In the genomic region with DNA sequence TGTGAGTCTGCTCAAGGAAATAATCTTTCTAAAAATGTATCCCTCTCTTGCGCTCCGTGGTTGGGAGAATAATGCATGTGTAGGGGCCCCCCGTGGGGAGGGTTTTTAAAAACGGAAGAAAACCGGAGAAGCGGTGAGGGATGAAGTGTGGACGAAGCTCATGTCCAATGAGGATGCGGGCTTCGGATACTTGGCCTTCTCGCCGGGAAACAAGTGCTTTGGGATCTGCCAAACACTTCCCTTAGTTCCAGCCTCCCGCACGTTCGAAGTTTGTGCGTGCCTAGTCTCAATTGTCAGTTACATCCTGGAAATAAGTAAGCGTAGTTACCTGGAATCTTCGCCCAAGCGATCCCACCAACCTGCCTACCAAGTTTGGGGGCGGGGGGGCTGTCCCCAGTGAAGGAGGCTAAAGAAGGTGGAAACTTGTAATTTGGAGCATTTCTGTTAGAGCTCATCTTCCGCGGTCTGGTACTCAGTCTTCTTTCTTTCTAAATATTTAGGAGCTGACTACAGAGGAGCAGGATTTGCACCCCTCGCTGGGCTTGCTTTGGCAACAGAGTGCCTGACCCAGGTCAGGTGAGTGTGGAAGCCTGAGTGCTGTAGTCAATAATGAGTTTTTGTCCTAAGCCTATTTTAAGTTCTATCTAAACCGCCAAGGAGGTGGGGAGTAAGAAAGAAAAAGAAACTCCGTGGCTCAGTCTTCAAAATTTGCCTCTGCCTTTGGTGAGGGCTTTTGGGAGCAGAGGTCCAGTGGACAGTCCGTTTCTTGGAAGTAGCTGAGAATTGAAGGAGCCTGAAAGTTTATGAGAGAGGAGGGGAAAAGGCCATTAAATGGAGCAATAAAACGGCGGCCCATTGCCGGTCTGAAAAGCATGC, we compare ENCODE assay signal across 8 cellular contexts. TPM values are rescaled to one million over a fixed set of nuclear protein-coding genes. Genes with fewer than 3 reads are reported as not detected.
DNase-seq lines count a peak whose midpoint lies in the region; ATAC-seq and TF ChIP-seq lines count a peak whose summit lies in the region.

No MANE protein-coding gene starts in this region.

- H3K4me3 ChIP-seq in RWPE2 (ENCODE audit: severe bottlenecking) (peak overlapping the region; percentile 72), colonic mucosa (peak overlapping the region; percentile 61), lower lobe of right lung (peak overlapping the region; percentile 69), tibial artery (peak overlapping the region; percentile 80 to 93)

- H3K27me3 ChIP-seq in RWPE2 (ENCODE audit: insufficient read depth, poor library complexity, severe bottlenecking): no peaks in the 10 kb centered on the region
- H3K27me3 ChIP-seq in colonic mucosa: no peaks in the 10 kb centered on the region
- no peaks in the 10 kb centered on the region for H3K27me3 ChIP-seq in lower lobe of right lung (ENCODE audit: low read depth)
- no peaks in the 10 kb centered on the region for H3K27me3 ChIP-seq in tibial artery

- DNase-seq in SIG-M5 treated with dmso at 0.1 percent for 504 hours (lab: John Stamatoyannopoulos, UW; ENCODE audit: unreplicated experiment) (peak; percentile 71), SIG-M5 (lab: John Stamatoyannopoulos, UW) (no peak), RWPE2 (ENCODE audit: low spot score) (no peak), colonic mucosa (peak; percentile 30), lower lobe of right lung (peak; percentile 48), tibial artery (peak in 1 of 2 donors; percentile 22), COLO829 (ENCODE audit: low spot score) (no peak)

- H3K36me3 ChIP-seq in RWPE2 (ENCODE audit: low read depth) (no peaks in the 10 kb centered on the region), colonic mucosa (no peaks in the 10 kb centered on the region), lower lobe of right lung (peaks cover 5% of the 10 kb centered on the region), tibial artery (no peaks in the 10 kb centered on the region)

- H3K9me3 ChIP-seq in RWPE2 (ENCODE audit: severe bottlenecking) (no peaks in the 10 kb centered on the region), colonic mucosa (no peaks in the 10 kb centered on the region), lower lobe of right lung (no peaks in the 10 kb centered on the region), tibial artery (no peaks in the 10 kb centered on the region)

- intact Hi-C loops in colonic mucosa (cut with DNase I): no loop called here
- intact Hi-C loops in lower lobe of right lung (cut with DNase I): no loop called here
- intact Hi-C loops in tibial artery (cut with DNase I; ENCODE audit: low total_unique reads): loop anchor here (2.0 kb wide), 2 partner anchors 77 to 89 kb away; no protein-coding TSS in a partner anchor

- peak overlapping the region in 1 of 2 donors; percentile 46 for H3K9ac ChIP-seq in colonic mucosa (ENCODE audit: low read depth in 2 of 2, low read length in 2 of 2)

- TF ChIP-seq CTCF in RWPE2 (IDR thresholded peaks at IDR 0.05; ENCODE audit: poor library complexity, severe bottlenecking): no peak
- no peak for TF ChIP-seq CTCF in colonic mucosa (IDR thresholded peaks at IDR 0.05)
- TF ChIP-seq CTCF in lower lobe of right lung (IDR thresholded peaks at IDR 0.05): no peak
- TF ChIP-seq CTCF in tibial artery (IDR thresholded peaks at IDR 0.05): no peak

- ATAC-seq in RWPE2 (ENCODE audit: low read depth) (no peak), lower lobe of right lung (peak in 1 of 2 donors; percentile 1), GM18505 (IDR thresholded peaks at IDR 0.05; ENCODE audit: unreplicated experiment) (no peak)

- H3K27ac ChIP-seq in RWPE2 (ENCODE audit: poor library complexity, severe bottlenecking) (no peak overlapping the region), colonic mucosa (peak overlapping the region; percentile 63), lower lobe of right lung (peak overlapping the region; percentile 84), tibial artery (peak overlapping the region; percentile 93 to 96)

- TF ChIP-seq POLR2A in GM18505 (IDR thresholded peaks at IDR 0.05; ENCODE audit: borderline replicate concordance, extremely low read depth, insufficient read depth, insufficient read length): no peak

- peaks cover 8% of the 10 kb centered on the region for H3K4me1 ChIP-seq in RWPE2 (ENCODE audit: insufficient read depth, poor library complexity, severe bottlenecking)
- peaks cover 9% of the 10 kb centered on the region for H3K4me1 ChIP-seq in colonic mucosa
- H3K4me1 ChIP-seq in lower lobe of right lung: peaks cover 27% of the 10 kb centered on the region
- H3K4me1 ChIP-seq in tibial artery: peaks cover 0 to 55% (median 10%) of the 10 kb centered on the region in 4 donors

RNA-seq across cellular contexts. Expression of a gene that starts 1.0 kb away (rescaled TPM):
- 10 to 100 TPM in 1 of 2 donors, 1 to 10 TPM in 1; 7.0 to 18.2 TPM for total RNA-seq in colonic mucosa
- 69.1 TPM for total RNA-seq in lower lobe of right lung

RNA-seq across cellular contexts. Expression of a gene that starts 27.1 kb away (rescaled TPM):
- total RNA-seq in colonic mucosa: 10 to 100 TPM; 37.6 to 43.9 TPM
- 35.4 TPM for total RNA-seq in lower lobe of right lung

Comparison
In these comparisons a context has a peak if more than half of its experiments do, and no peak if none do; other contexts are left out.
1. DNase-seq: peak in SIG-M5 treated with dmso at 0.1 percent for 504 hours (single experiment), colonic mucosa (single experiment) and lower lobe of right lung (single experiment); none in SIG-M5 (single experiment), RWPE2 (single experiment) and COLO829 (single experiment).
2. Peak in every context shown above with its lines, with median percentiles within 50 percentile points of each other: H3K4me3 ChIP-seq.